In genomic region chr15:99932676-99933402, GRCh38 we compare ENCODE assay signal across 19 cellular contexts.
"Had no signal": no experiment of that assay in that cellular context is flagged by ENCODE, and none has a peak within 500 bp of the region (broad histone marks: within the 10 kb centered on the region; RNA-seq: fewer than 3 reads in every experiment).

No MANE protein-coding gene starts in this region.

- H3K4me1 ChIP-seq: pancreas, right lobe of liver, uterus had no signal

- H3K9me3 ChIP-seq: esophagus squamous epithelium, gastroesophageal sphincter, pancreas, right lobe of liver, tibial artery, upper lobe of left lung, uterus had no signal

- H3K27me3 ChIP-seq: gastroesophageal sphincter, pancreas, right lobe of liver, tibial artery, upper lobe of left lung, uterus had no signal

- ATAC-seq: gastroesophageal sphincter; left colon; natural killer cell; pancreas; right lobe of liver; stimulated activated effector memory CD8-positive, alpha-beta T cell treated with anti-CD3 and anti-CD28 coated beads, Interleukin-12 subunit alpha, Interleukin-12 subunit beta, amount 100 ng/mL, for 72 hours had no signal

- H3K27ac ChIP-seq: dorsolateral prefrontal cortex, epithelial cell of prostate, esophagus squamous epithelium, gastroesophageal sphincter, pancreas, right lobe of liver, tibial artery, upper lobe of left lung, uterus had no signal

- DNase-seq: cortex of kidney; effector CD8-positive, alpha-beta T cell; esophagus squamous epithelium; foreskin fibroblast; glutamatergic neuron; left colon; natural killer cell; nucleus accumbens; pancreas; right lobe of liver; stimulated activated CD4-positive, alpha-beta T cell treated with anti-CD3 and anti-CD28 coated beads, Interleukin-4, amount 100 ng/mL, for 1 hour; stimulated activated CD8-positive, alpha-beta memory T cell treated with anti-CD3 and anti-CD28 coated beads, Interleukin-4, amount 100 ng/mL, for 48 hours; tibial artery; uterus had no signal

- H3K36me3 ChIP-seq: esophagus squamous epithelium, gastroesophageal sphincter, pancreas, right lobe of liver, tibial artery, upper lobe of left lung, uterus had no signal

- H3K4me3 ChIP-seq: dorsolateral prefrontal cortex, esophagus squamous epithelium, gastroesophageal sphincter, pancreas, right lobe of liver, tibial artery, upper lobe of left lung, uterus had no signal
